1 cellular context compared by ENCODE assay signal in genomic region chr15:48425051-48425450, GRCh38.
TF ChIP-seq lines count a peak whose summit lies in the region.

No MANE protein-coding gene starts in this region.

TF ChIP-seq in IMR-90, 13 proteins besides CTCF, POLR2A, EP300 and RAD21 (continued from another document):
- TF ChIP-seq ELK1 (IDR thresholded peaks at IDR 0.05; ENCODE audit: borderline replicate concordance, low read depth, low read length) (no peak), FOS (IDR thresholded peaks at IDR 0.05; ENCODE audit: low read depth, low read length) (no peak), RCOR1 (IDR thresholded peaks at IDR 0.05; ENCODE audit: insufficient replicate concordance, low read length) (no peak), MAZ (IDR thresholded peaks at IDR 0.05; ENCODE audit: borderline replicate concordance, low read depth, low read length) (no peak), MAFK (IDR thresholded peaks at IDR 0.05; ENCODE audit: low read depth, low read length) (no peak)
